In the genomic region with DNA sequence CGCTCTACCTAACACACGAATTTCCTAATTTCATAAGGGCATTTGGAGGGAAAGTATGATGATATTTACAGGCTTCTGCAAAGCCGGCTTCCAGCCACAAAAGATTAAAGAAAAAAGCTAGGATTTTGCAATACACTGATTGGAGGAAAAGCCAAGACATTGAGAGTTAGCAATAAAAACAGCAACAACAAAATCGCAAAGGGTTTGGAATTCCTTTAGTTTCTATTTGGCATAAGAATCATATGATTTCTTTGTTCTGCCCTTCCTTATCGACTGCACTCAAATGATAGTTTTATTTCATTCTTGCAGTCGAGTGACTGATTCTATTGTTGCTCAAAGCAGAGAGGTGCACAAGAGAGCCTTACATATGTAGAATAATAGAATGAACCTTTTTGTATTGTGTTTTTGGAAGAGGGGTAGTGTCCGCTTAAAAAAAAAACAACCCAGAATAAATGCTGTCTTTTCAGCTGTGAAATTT, we compare ENCODE assay signal across 10 cellular contexts. TPM values are rescaled to one million over a fixed set of nuclear protein-coding genes. Genes with fewer than 3 reads are reported as not detected.
A peak's percentile ranks its signal among the peaks of the same experiment; 100 is the strongest.
DNase-seq lines count a peak whose midpoint lies in the region; ATAC-seq and TF ChIP-seq lines count a peak whose summit lies in the region.
"Had no signal": no experiment of that assay in that cellular context is flagged by ENCODE, and none has a peak within 500 bp of the region (broad histone marks: within the 10 kb centered on the region; RNA-seq: fewer than 3 reads in every experiment).

No MANE protein-coding gene starts in this region.

- peak overlapping the region; percentile 40 for H2BK5ac ChIP-seq in mesendoderm (ENCODE audit: low read length)

- no CpG with 5 or more reads among the region's 7 CpGs for WGBS in mesendoderm (ENCODE audit: extremely low coverage, insufficient coverage, low lambda C conversion rate)
- 49% methylated on average over 7 of the region's 7 CpGs for WGBS in suprapubic skin

- H3K18ac ChIP-seq in mesendoderm (ENCODE audit: low read length) = peak overlapping the region; percentile 95

- peak overlapping the region; percentile 84 for H3K56ac ChIP-seq in mesendoderm (ENCODE audit: low read length)

- no peak overlapping the region for H3K27ac ChIP-seq in mesendoderm (ENCODE audit: low read depth, low read length)
- peak overlapping the region; percentile 35 for H3K27ac ChIP-seq in suprapubic skin

- peak; percentile 39 for DNase-seq in M059J (ENCODE audit: low read depth)
- DNase-seq in choroid plexus epithelial cell (ENCODE audit: low read depth) = peak; percentile 33
- no peak for DNase-seq in mesendoderm
- DNase-seq in suprapubic skin (ENCODE audit: low spot score in 2 of 2) = no peak
- no peak for DNase-seq in NCI-H2196 treated with DMSO at 0.1 percent for 48 hours (lab: John Stamatoyannopoulos, UW; ENCODE audit: unreplicated experiment)
- DNase-seq: activated CD4-positive, alpha-beta T cell treated with anti-CD3 and anti-CD28 coated beads, Interleukin-2, amount 10 ng/mL, durations not matched to agents 24 days and 14 days; NCI-H1048 had no signal

- H4K5ac ChIP-seq in mesendoderm (ENCODE audit: low read length) = peak overlapping the region; percentile 82

- no peak overlapping the region for H3K4me3 ChIP-seq in choroid plexus epithelial cell (ENCODE audit: low read depth, low read length)
- H3K4me3 ChIP-seq in mesendoderm (ENCODE audit: low read length) = no peak overlapping the region
- no peak overlapping the region for H3K4me3 ChIP-seq in suprapubic skin

- H3K9me3 ChIP-seq in suprapubic skin = no peaks in the 10 kb centered on the region

- H3K23ac ChIP-seq in mesendoderm (ENCODE audit: low read length) = no peak overlapping the region

- peak overlapping the region; percentile 38 for H3K9ac ChIP-seq in mesendoderm (ENCODE audit: low read length)

- no peak overlapping the region for H2BK15ac ChIP-seq in mesendoderm (replicated peaks; ENCODE audit: low read depth)

- H3K4me2 ChIP-seq in mesendoderm (ENCODE audit: low read length) = no peak overlapping the region

- TF ChIP-seq EP300 in suprapubic skin (IDR thresholded peaks at IDR 0.05) = no peak

- no peak overlapping the region for H2AK5ac ChIP-seq in mesendoderm (ENCODE audit: low read length)

- no peak for ATAC-seq in GM19467 (IDR thresholded peaks at IDR 0.05; ENCODE audit: unreplicated experiment)
- no peak for ATAC-seq in GM21447 (IDR thresholded peaks at IDR 0.05; ENCODE audit: unreplicated experiment)
- no peak for ATAC-seq in GM21786 (IDR thresholded peaks at IDR 0.05; ENCODE audit: unreplicated experiment)

- TF ChIP-seq POLR2A in suprapubic skin (IDR thresholded peaks at IDR 0.05) = no peak

- H3K4me1 ChIP-seq in mesendoderm (ENCODE audit: control insufficient read depth, low read depth, low read length) (peaks cover 25% of the 10 kb centered on the region), suprapubic skin (peaks cover 61% of the 10 kb centered on the region)

- H3K36me3 ChIP-seq in mesendoderm (ENCODE audit: control insufficient read depth, insufficient read depth, low read length) (no peaks in the 10 kb centered on the region), suprapubic skin (no peaks in the 10 kb centered on the region)

- H3K79me1 ChIP-seq in mesendoderm (ENCODE audit: low read length) = peaks cover 1% of the 10 kb centered on the region

- peak overlapping the region; percentile 49 for H2BK120ac ChIP-seq in mesendoderm (ENCODE audit: low read depth, low read length)

- H4K8ac ChIP-seq in mesendoderm (ENCODE audit: low read depth, low read length) = no peak overlapping the region

- peaks cover 19% of the 10 kb centered on the region for H3K79me2 ChIP-seq in mesendoderm (ENCODE audit: control insufficient read depth, insufficient read depth, low read length)

- H3K4ac ChIP-seq in mesendoderm (ENCODE audit: low read depth, low read length) = peak overlapping the region; percentile 61

- H3K27me3 ChIP-seq in mesendoderm (ENCODE audit: insufficient read depth, low read length, poor library complexity) (no peaks in the 10 kb centered on the region), suprapubic skin (no peaks in the 10 kb centered on the region)

- TF ChIP-seq CTCF in choroid plexus epithelial cell (conservative IDR thresholded peaks at IDR 0.05; ENCODE audit: low read depth, low read length) = no peak
- TF ChIP-seq CTCF in suprapubic skin (IDR thresholded peaks at IDR 0.05) = no peak

RNA-seq across cellular contexts. Expression of a gene that starts 3.9 kb away (rescaled TPM):
- 52.2 and 60.9 TPM in 2 replicates for total RNA-seq in M059J (2014; rRNA removed; shearing (Covaris generic))
- polyA plus RNA-seq in mesendoderm (2013, experiment 1 of 2) = 91.0 TPM
- polyA plus RNA-seq in mesendoderm (2013, experiment 2 of 2) = 94.4 TPM
- 10 to 100 TPM; 31.1 to 58.5 (median 51.7) TPM for total RNA-seq in suprapubic skin

Comparison
In these comparisons a context has a peak if more than half of its experiments do, and no peak if none do; other contexts are left out.
1. DNase-seq: peak in M059J (single experiment) and choroid plexus epithelial cell (single experiment); none in mesendoderm (single experiment), suprapubic skin (0 of 2) and NCI-H2196 treated with DMSO at 0.1 percent for 48 hours (single experiment).